In genomic region chr1:54249798-54250497, GRCh38 we compare ENCODE assay signal across 10 cellular contexts. TPM values are rescaled to one million over a fixed set of nuclear protein-coding genes. Genes with fewer than 3 reads are reported as not detected.
DNase-seq lines count a peak whose midpoint lies in the region; ATAC-seq and TF ChIP-seq lines count a peak whose summit lies in the region.
"Had no signal": no experiment of that assay in that cellular context is flagged by ENCODE, and none has a peak within 500 bp of the region (broad histone marks: within the 10 kb centered on the region; RNA-seq: fewer than 3 reads in every experiment).

No MANE protein-coding gene starts in this region.

- H3K4me3 ChIP-seq in fibroblast of mammary gland (ENCODE audit: control insufficient read depth, low read depth, low read length), result no peak overlapping the region

- H3K4me1 Mint-ChIP-seq in progenitor cell of endocrine pancreas (ENCODE audit: low read depth), result peaks cover 3% of the 10 kb centered on the region
- H3K4me1 Mint-ChIP-seq in activated naive CD4-positive, alpha-beta T cell treated with anti-CD3 and anti-CD28 coated beads, Interleukin-2, amount 10 ng/mL, durations not matched to agents 7 days and 5 days, result no peaks in the 10 kb centered on the region

- peak; percentile 91 for DNase-seq in GM03348 (ENCODE audit: low spot score)
- DNase-seq in NCI-H460 (ENCODE audit: extremely low read depth, low read depth), result peak; percentile 35
- DNase-seq in fibroblast of mammary gland (ENCODE audit: low read depth), result peak; percentile 72
- DNase-seq in progenitor cell of endocrine pancreas (ENCODE audit: low spot score, unreplicated experiment), result no peak
- DNase-seq in activated T-cell treated with anti-CD3 and anti-CD28 coated beads, Interleukin-2, amount 50 U/mL, for 48 hours, result no peak
- no peak for DNase-seq in activated naive CD4-positive, alpha-beta T cell treated with anti-CD3 and anti-CD28 coated beads, Interleukin-2, amount 10 ng/mL, durations not matched to agents 7 days and 5 days
- DNase-seq: hippocampal formation, NCI-H69 had no signal

- no peak overlapping the region for H3K4me3 Mint-ChIP-seq in progenitor cell of endocrine pancreas (ENCODE audit: low read depth)
- no peak overlapping the region for H3K4me3 Mint-ChIP-seq in activated naive CD4-positive, alpha-beta T cell treated with anti-CD3 and anti-CD28 coated beads, Interleukin-2, amount 10 ng/mL, durations not matched to agents 7 days and 5 days

- no peak for ATAC-seq in HG02970 (IDR thresholded peaks at IDR 0.05; ENCODE audit: low FRiP score, unreplicated experiment)
- ATAC-seq in HG02610 (IDR thresholded peaks at IDR 0.05; ENCODE audit: unreplicated experiment), result no peak

- no peaks in the 10 kb centered on the region for H3K9me3 Mint-ChIP-seq in progenitor cell of endocrine pancreas (ENCODE audit: low read depth)
- no peaks in the 10 kb centered on the region for H3K9me3 Mint-ChIP-seq in activated naive CD4-positive, alpha-beta T cell treated with anti-CD3 and anti-CD28 coated beads, Interleukin-2, amount 10 ng/mL, durations not matched to agents 7 days and 5 days

- peaks cover 1% of the 10 kb centered on the region for H3K36me3 Mint-ChIP-seq in progenitor cell of endocrine pancreas (ENCODE audit: insufficient read depth)
- peaks cover 7% of the 10 kb centered on the region for H3K36me3 Mint-ChIP-seq in activated naive CD4-positive, alpha-beta T cell treated with anti-CD3 and anti-CD28 coated beads, Interleukin-2, amount 10 ng/mL, durations not matched to agents 7 days and 5 days

- CTCF ChIA-PET in activated naive CD4-positive, alpha-beta T cell treated with anti-CD3 and anti-CD28 coated beads, Interleukin-2, amount 10 ng/mL, durations not matched to agents 7 days and 5 days (lab: Charles Lee), result interaction anchor here (0.9 kb wide), 1 partner anchor 12 kb away, joined by 3 read pairs; no protein-coding TSS in a partner anchor

- H3K27me3 Mint-ChIP-seq in progenitor cell of endocrine pancreas, result no peaks in the 10 kb centered on the region
- no peaks in the 10 kb centered on the region for H3K27me3 Mint-ChIP-seq in activated naive CD4-positive, alpha-beta T cell treated with anti-CD3 and anti-CD28 coated beads, Interleukin-2, amount 10 ng/mL, durations not matched to agents 7 days and 5 days

- H3K27ac Mint-ChIP-seq in progenitor cell of endocrine pancreas, result peak overlapping the region; percentile 59
- no peak overlapping the region for H3K27ac Mint-ChIP-seq in activated naive CD4-positive, alpha-beta T cell treated with anti-CD3 and anti-CD28 coated beads, Interleukin-2, amount 10 ng/mL, durations not matched to agents 7 days and 5 days

- TF ChIP-seq CTCF in fibroblast of mammary gland (conservative IDR thresholded peaks at IDR 0.05; ENCODE audit: control insufficient read depth, insufficient read depth, low read depth, low read length) (no peak), progenitor cell of endocrine pancreas (IDR thresholded peaks at IDR 0.05; ENCODE audit: unreplicated experiment) (no peak)

RNA-seq across cellular contexts. Expression of gene MRPL37, which starts 50.0 kb away (rescaled TPM):
- 152 and 175 TPM in 2 replicates for total RNA-seq in NCI-H460 (2014; rRNA removed; shearing (Covaris generic))
- 75.3 and 76.9 TPM in 2 replicates for polyA plus RNA-seq in NCI-H460 (2014; cell fraction: nucleus; rRNA removed)
- 61.9 and 62.2 TPM in 2 replicates for total RNA-seq in progenitor cell of endocrine pancreas

RNA-seq across cellular contexts. Expression of gene CYB5RL, which starts 50.1 kb away (rescaled TPM):
- 2.8 and 3.2 TPM in 2 replicates for total RNA-seq in NCI-H460 (2014; rRNA removed; shearing (Covaris generic))
- polyA plus RNA-seq in NCI-H460 (2014; cell fraction: nucleus; rRNA removed), result 15.0 and 16.0 TPM in 2 replicates
- total RNA-seq in progenitor cell of endocrine pancreas, result 9.0 and 11.6 TPM in 2 replicates

Comparison
In these comparisons a context has a peak if more than half of its experiments do, and no peak if none do; other contexts are left out.
1. DNase-seq: peak in GM03348 (single experiment), NCI-H460 (single experiment) and fibroblast of mammary gland (single experiment); none in progenitor cell of endocrine pancreas (single experiment), activated T-cell treated with anti-CD3 and anti-CD28 coated beads, Interleukin-2, amount 50 U/mL, for 48 hours (0 of 2) and activated naive CD4-positive, alpha-beta T cell treated with anti-CD3 and anti-CD28 coated beads, Interleukin-2, amount 10 ng/mL, durations not matched to agents 7 days and 5 days (single experiment).